Comparison of ENCODE assay signal across 8 cellular contexts in the genomic region with DNA sequence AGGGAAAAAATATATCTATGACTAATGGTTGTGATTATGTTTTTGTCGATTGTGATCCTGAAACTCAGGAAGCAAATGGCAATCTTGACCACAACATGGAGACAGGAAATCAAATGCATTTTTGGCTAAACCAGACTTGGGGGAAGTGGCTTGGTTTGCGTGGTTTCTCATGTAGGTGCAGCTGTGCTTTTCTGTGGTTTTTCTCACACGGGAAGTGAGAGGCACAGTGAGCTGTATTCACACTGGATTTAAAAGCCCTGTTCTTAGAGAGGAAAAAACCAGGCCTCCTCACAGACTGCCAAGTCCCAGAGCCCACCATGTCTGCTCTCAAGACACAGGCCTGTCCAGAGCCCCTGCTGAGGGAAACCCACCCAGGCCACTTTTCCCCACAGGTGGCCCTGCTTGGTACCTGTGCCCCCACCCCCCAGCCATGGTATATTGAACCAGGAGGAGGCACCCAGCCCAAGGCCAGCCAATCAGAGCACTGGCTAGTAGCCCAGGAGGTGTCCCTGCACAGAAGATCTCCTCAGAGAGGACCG. TPM values are rescaled to one million over a fixed set of nuclear protein-coding genes. Genes with fewer than 3 reads are reported as not detected.
DNase-seq lines count a peak whose midpoint lies in the region; ATAC-seq and TF ChIP-seq lines count a peak whose summit lies in the region.

No MANE protein-coding gene starts in this region.

- no peaks in the 10 kb centered on the region for H3K36me3 ChIP-seq in DND-41 (ENCODE audit: insufficient read depth, low read length)
- no peaks in the 10 kb centered on the region for H3K36me3 ChIP-seq in effector memory CD4-positive, alpha-beta T cell (ENCODE audit: control insufficient read depth, insufficient read depth, low read length)

- peak; percentile 91 for DNase-seq in DND-41
- DNase-seq in KBM-7: peak; percentile 92
- DNase-seq in activated CD4-positive, alpha-beta T cell treated with anti-CD3 and anti-CD28 coated beads, Interleukin-2, amount 50 U/mL, for 1 hour: peak; percentile 32
- peak; percentile 30 to 43 (median 41) for DNase-seq in effector memory CD4-positive, alpha-beta T cell
- peak; percentile 81 for DNase-seq in renal cortical epithelial cell (ENCODE audit: low read depth)
- no peak for DNase-seq in globus pallidus (ENCODE audit: low spot score)
- no peak for DNase-seq in NCI-H446 treated with DMSO at 0.1 percent for 48 hours (lab: John Stamatoyannopoulos, UW)

- no peaks in the 10 kb centered on the region for H3K9me3 ChIP-seq in DND-41 (ENCODE audit: insufficient read depth, low read length, severe bottlenecking)
- H3K9me3 ChIP-seq in effector memory CD4-positive, alpha-beta T cell (ENCODE audit: control insufficient read depth, low read length): no peaks in the 10 kb centered on the region

- H2AFZ ChIP-seq in DND-41 (ENCODE audit: low read depth, low read length): no peak overlapping the region

- no peaks in the 10 kb centered on the region for H3K27me3 ChIP-seq in DND-41 (ENCODE audit: insufficient read depth, low read length, poor library complexity)
- no peaks in the 10 kb centered on the region for H3K27me3 ChIP-seq in effector memory CD4-positive, alpha-beta T cell (replicated peaks; ENCODE audit: control insufficient read depth, insufficient read depth, low read length, poor library complexity, severe bottlenecking)

- H3K9ac ChIP-seq in DND-41 (ENCODE audit: low read depth, low read length): peak overlapping the region; percentile 50

- H3K4me3 ChIP-seq in DND-41 (ENCODE audit: low read depth in 1 of 2, low read length in 2 of 2): peak overlapping the region in 1 of 2 experiments; percentile 36; a peak in 2 of 4 replicates
- H3K4me3 ChIP-seq in effector memory CD4-positive, alpha-beta T cell (ENCODE audit: insufficient read depth, low read depth, low read length, poor library complexity, severe bottlenecking): peak overlapping the region; percentile 3

- peak overlapping the region; percentile 61 for H3K4me2 ChIP-seq in DND-41 (ENCODE audit: insufficient read depth, low read length)

- H3K27ac ChIP-seq in DND-41 (ENCODE audit: low read length): peak overlapping the region; percentile 92
- H3K27ac ChIP-seq in effector memory CD4-positive, alpha-beta T cell (ENCODE audit: insufficient read depth, low read length, poor library complexity, severe bottlenecking): peak overlapping the region; percentile 14

- in situ Hi-C loops in KBM-7 (cut with MboI; ENCODE audit: low pct_unique_long_range_greater_than_20kb, low sequenced_read_pairs): loop anchor here (25.0 kb wide), 1 partner anchor 165 kb away; no protein-coding TSS in a partner anchor

- H3K4me1 ChIP-seq in DND-41 (ENCODE audit: insufficient read depth, low read length): peaks cover 58% of the 10 kb centered on the region
- peaks cover 30% of the 10 kb centered on the region for H3K4me1 ChIP-seq in effector memory CD4-positive, alpha-beta T cell (ENCODE audit: control insufficient read depth, insufficient read depth, low read length, poor library complexity, severe bottlenecking)

- TF ChIP-seq CTCF in DND-41 (IDR thresholded peaks at IDR 0.05; ENCODE audit: borderline replicate concordance, extremely low read depth, low read length, poor library complexity, severe bottlenecking): no peak

- ATAC-seq in DND-41 (ENCODE audit: insufficient read depth, low read depth) (peak; percentile 94), GM21515 (IDR thresholded peaks at IDR 0.05; ENCODE audit: unreplicated experiment) (peak; percentile 94)

- H4K20me1 ChIP-seq in DND-41 (ENCODE audit: insufficient read depth, low read length): no peaks in the 10 kb centered on the region

- H3K79me2 ChIP-seq in DND-41 (ENCODE audit: insufficient read depth, low read length): no peaks in the 10 kb centered on the region

RNA-seq across cellular contexts. Expression of gene BTD, which starts 46.2 kb away (rescaled TPM):
- total RNA-seq in renal cortical epithelial cell: 23.4 and 35.7 TPM in 2 replicates

RNA-seq across cellular contexts. Expression of gene HACL1, which starts 46.3 kb away (rescaled TPM):
- 23.1 and 32.6 TPM in 2 replicates for total RNA-seq in renal cortical epithelial cell

Comparison
In these comparisons a context has a peak if more than half of its experiments do, and no peak if none do; other contexts are left out.
1. DNase-seq: peak in DND-41 (single experiment), KBM-7 (single experiment), activated CD4-positive, alpha-beta T cell treated with anti-CD3 and anti-CD28 coated beads, Interleukin-2, amount 50 U/mL, for 1 hour (single experiment), effector memory CD4-positive, alpha-beta T cell (3 of 3) and renal cortical epithelial cell (single experiment); none in globus pallidus (single experiment) and NCI-H446 treated with DMSO at 0.1 percent for 48 hours (single experiment).